In the genomic region with DNA sequence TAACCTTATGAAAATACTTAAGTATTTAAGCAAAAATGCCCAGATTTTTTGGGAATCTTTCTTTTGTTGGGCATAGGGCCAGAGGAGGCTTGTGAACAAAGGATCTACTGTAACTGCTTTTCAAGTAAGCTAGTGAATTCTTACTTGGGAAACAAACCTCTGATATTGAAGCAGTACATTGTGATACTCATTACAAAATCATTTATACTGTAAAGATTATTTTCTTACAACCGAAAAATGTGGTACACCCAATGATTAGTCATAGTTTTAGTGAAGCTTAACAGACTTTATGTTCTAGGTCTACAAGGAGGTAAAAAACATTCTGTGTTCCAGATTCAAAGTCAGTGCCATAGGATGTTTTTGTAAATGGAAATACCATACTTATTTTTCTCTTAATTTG, we compare ENCODE assay signal across 27 cellular contexts.
DNase-seq lines count a peak whose midpoint lies in the region; ATAC-seq and TF ChIP-seq lines count a peak whose summit lies in the region.
"Had no signal": no experiment of that assay in that cellular context is flagged by ENCODE, and none has a peak within 500 bp of the region (broad histone marks: within the 10 kb centered on the region; RNA-seq: fewer than 3 reads in every experiment).

No MANE protein-coding gene starts in this region.

- H3K27ac Mint-ChIP-seq in activated CD4-positive, alpha-beta T cell treated with anti-CD3 and anti-CD28 coated beads, Interleukin-2, amount 10 ng/mL, durations not matched to agents 7 days and 5 days: no peak overlapping the region
- H3K27ac Mint-ChIP-seq: activated B cell treated with CpG ODN at 0.5 μM for 24 hours; activated CD4-positive, alpha-beta memory T cell treated with anti-CD3 and anti-CD28 coated beads for 36 hours; natural killer cell treated with Interleukin-12 subunit alpha and Interleukin-12 subunit beta and Interleukin-15 and Interleukin-18, amount 100 ng/mL, for 72 hours; stimulated activated naive B cell treated with anti-CD40 and anti-IgM and Interleukin-4, amounts not matched to agents 10 μg/mL and 1 μg/mL and 100 μg/mL, for 72 hours had no signal

- H3K27me3 Mint-ChIP-seq in activated CD4-positive, alpha-beta T cell treated with anti-CD3 and anti-CD28 coated beads, Interleukin-2, amount 10 ng/mL, durations not matched to agents 7 days and 5 days: no peaks in the 10 kb centered on the region
- H3K27me3 Mint-ChIP-seq: activated CD4-positive, alpha-beta memory T cell treated with anti-CD3 and anti-CD28 coated beads for 36 hours; natural killer cell treated with Interleukin-12 subunit alpha and Interleukin-12 subunit beta and Interleukin-15 and Interleukin-18, amount 100 ng/mL, for 72 hours had no signal

- DNase-seq in AG10803 (ENCODE audit: low read depth) (peak; percentile 22), HS-27A (ENCODE audit: low read depth) (peak; percentile 23), astrocyte of the spinal cord (ENCODE audit: low read depth, low spot score) (peak; percentile 77), foreskin melanocyte (peak; percentile 71), HuH-7 (ENCODE audit: low spot score) (no peak)
- DNase-seq in activated CD4-positive, alpha-beta T cell treated with anti-CD3 and anti-CD28 coated beads, Interleukin-2, amount 10 ng/mL, durations not matched to agents 7 days and 5 days: no peak
- DNase-seq in effector CD4-positive, alpha-beta T cell: no peak
- DNase-seq: activated B cell treated with CpG ODN at 0.5 μM for 24 hours; activated CD4-positive, alpha-beta memory T cell treated with anti-CD3 and anti-CD28 coated beads for 36 hours; activated T-cell treated with anti-CD3 and anti-CD28 coated beads for 4 hours; amygdala; DMS 273 treated with DMSO at 0.1 percent for 48 hours; H7; Kasumi-1; left cardiac atrium; NCI-H1092; NCI-H2029 treated with DMSO at 0.1 percent for 48 hours; NCI-H446 treated with DMSO at 0.1 percent for 48 hours; NK-92 treated with Interleukin-12 subunit alpha and Interleukin-12 subunit beta, amount 100 ng/mL, for 24 hours; pancreas; stimulated activated CD4-positive, alpha-beta T cell treated with anti-CD3 and anti-CD28 coated beads, Interleukin-1b, Interleukin-23, amount 100 ng/mL, for 48 hours; stimulated activated naive B cell treated with anti-CD40 and anti-IgM and Interleukin-4, amounts not matched to agents 10 μg/mL and 1 μg/mL and 100 μg/mL, for 72 hours; T-helper 9 cell; thyroid gland had no signal

- in situ Hi-C loops in astrocyte of the spinal cord (cut with HindIII; ENCODE audit: low sequenced_read_pairs): no loop called here

- CTCF ChIA-PET in activated CD4-positive, alpha-beta T cell treated with anti-CD3 and anti-CD28 coated beads, Interleukin-2, amount 10 ng/mL, durations not matched to agents 7 days and 5 days (lab: Charles Lee): no interaction called here

- no peak overlapping the region for H3K4me3 Mint-ChIP-seq in activated CD4-positive, alpha-beta T cell treated with anti-CD3 and anti-CD28 coated beads, Interleukin-2, amount 10 ng/mL, durations not matched to agents 7 days and 5 days
- H3K4me3 Mint-ChIP-seq: activated B cell treated with CpG ODN at 0.5 μM for 24 hours; activated CD4-positive, alpha-beta memory T cell treated with anti-CD3 and anti-CD28 coated beads for 36 hours; natural killer cell treated with Interleukin-12 subunit alpha and Interleukin-12 subunit beta and Interleukin-15 and Interleukin-18, amount 100 ng/mL, for 72 hours; stimulated activated naive B cell treated with anti-CD40 and anti-IgM and Interleukin-4, amounts not matched to agents 10 μg/mL and 1 μg/mL and 100 μg/mL, for 72 hours had no signal

- H3K9me3 Mint-ChIP-seq in activated CD4-positive, alpha-beta T cell treated with anti-CD3 and anti-CD28 coated beads, Interleukin-2, amount 10 ng/mL, durations not matched to agents 7 days and 5 days: no peaks in the 10 kb centered on the region
- H3K9me3 Mint-ChIP-seq: activated B cell treated with CpG ODN at 0.5 μM for 24 hours; activated CD4-positive, alpha-beta memory T cell treated with anti-CD3 and anti-CD28 coated beads for 36 hours; natural killer cell treated with Interleukin-12 subunit alpha and Interleukin-12 subunit beta and Interleukin-15 and Interleukin-18, amount 100 ng/mL, for 72 hours; stimulated activated naive B cell treated with anti-CD40 and anti-IgM and Interleukin-4, amounts not matched to agents 10 μg/mL and 1 μg/mL and 100 μg/mL, for 72 hours had no signal

- no peak for TF ChIP-seq CTCF in AG10803 (conservative IDR thresholded peaks at IDR 0.05; ENCODE audit: low read length)
- TF ChIP-seq CTCF in astrocyte of the spinal cord (IDR thresholded peaks at IDR 0.05; ENCODE audit: low read depth, low read length): no peak

- POLR2A ChIA-PET in activated CD4-positive, alpha-beta T cell treated with anti-CD3 and anti-CD28 coated beads, Interleukin-2, amount 10 ng/mL, durations not matched to agents 7 days and 5 days (lab: Charles Lee): no interaction called here

- H3K4me3 ChIP-seq in AG10803 (ENCODE audit: low read length) (no peak overlapping the region), astrocyte of the spinal cord (ENCODE audit: low read depth, low read length) (no peak overlapping the region)
- H3K4me3 ChIP-seq: coronary artery, pancreas, thyroid gland had no signal

- H3K36me3 Mint-ChIP-seq in activated CD4-positive, alpha-beta T cell treated with anti-CD3 and anti-CD28 coated beads, Interleukin-2, amount 10 ng/mL, durations not matched to agents 7 days and 5 days (ENCODE audit: low read depth): no peaks in the 10 kb centered on the region
- H3K36me3 Mint-ChIP-seq: activated CD4-positive, alpha-beta memory T cell treated with anti-CD3 and anti-CD28 coated beads for 36 hours; natural killer cell treated with Interleukin-12 subunit alpha and Interleukin-12 subunit beta and Interleukin-15 and Interleukin-18, amount 100 ng/mL, for 72 hours; stimulated activated naive B cell treated with anti-CD40 and anti-IgM and Interleukin-4, amounts not matched to agents 10 μg/mL and 1 μg/mL and 100 μg/mL, for 72 hours had no signal

- ATAC-seq in HG03460 (IDR thresholded peaks at IDR 0.05; ENCODE audit: unreplicated experiment): no peak
- ATAC-seq: left cardiac atrium; natural killer cell treated with Interleukin-12 subunit alpha and Interleukin-12 subunit beta and Interleukin-15 and Interleukin-18, amount 100 ng/mL, for 72 hours; pancreas; stimulated activated naive B cell treated with anti-CD40 and anti-IgM and Interleukin-4, amounts not matched to agents 10 μg/mL and 1 μg/mL and 100 μg/mL, for 72 hours had no signal

- no peaks in the 10 kb centered on the region for H3K4me1 Mint-ChIP-seq in activated CD4-positive, alpha-beta T cell treated with anti-CD3 and anti-CD28 coated beads, Interleukin-2, amount 10 ng/mL, durations not matched to agents 7 days and 5 days
- H3K4me1 Mint-ChIP-seq: activated B cell treated with CpG ODN at 0.5 μM for 24 hours; stimulated activated naive B cell treated with anti-CD40 and anti-IgM and Interleukin-4, amounts not matched to agents 10 μg/mL and 1 μg/mL and 100 μg/mL, for 72 hours had no signal

Comparison
In these comparisons a context has a peak if more than half of its experiments do, and no peak if none do; other contexts are left out.
1. DNase-seq: peak in AG10803 (single experiment), HS-27A (single experiment), astrocyte of the spinal cord (single experiment) and foreskin melanocyte (single experiment); none in activated CD4-positive, alpha-beta T cell treated with anti-CD3 and anti-CD28 coated beads, Interleukin-2, amount 10 ng/mL, durations not matched to agents 7 days and 5 days (single experiment), effector CD4-positive, alpha-beta T cell (single experiment) and HuH-7 (single experiment).